9 cellular contexts compared by ENCODE assay signal in the genomic region with DNA sequence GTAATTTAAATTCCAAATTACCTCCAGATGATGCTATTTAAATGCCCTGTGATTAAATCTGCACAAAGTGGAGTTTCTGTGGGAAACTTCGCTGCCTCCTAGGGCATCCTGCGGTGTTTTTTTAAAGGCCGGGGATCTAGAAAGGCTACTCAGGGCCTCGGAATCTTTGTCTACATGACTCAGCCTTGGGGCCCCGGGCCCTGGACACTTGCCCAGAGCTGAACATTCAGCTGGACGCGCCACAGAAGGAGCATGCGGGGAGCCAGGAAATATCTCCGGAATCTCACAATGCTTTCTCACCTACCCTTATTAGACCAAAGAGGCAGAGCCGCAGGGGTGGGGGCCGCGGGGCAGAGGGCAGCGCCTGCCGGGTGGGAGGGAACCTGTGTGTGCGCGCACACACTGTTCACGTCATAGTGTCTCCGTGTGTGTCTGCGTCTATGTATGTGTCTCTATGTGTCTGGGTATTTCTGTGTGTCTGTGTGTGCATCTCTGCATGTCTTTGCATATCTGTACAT.
DNase-seq lines count a peak whose midpoint lies in the region; ATAC-seq and TF ChIP-seq lines count a peak whose summit lies in the region.
"Had no signal": no experiment of that assay in that cellular context is flagged by ENCODE, and none has a peak within 500 bp of the region (broad histone marks: within the 10 kb centered on the region; RNA-seq: fewer than 3 reads in every experiment).

No MANE protein-coding gene starts in this region.

- no peaks in the 10 kb centered on the region for H3K9me3 Mint-ChIP-seq in natural killer cell

- no peaks in the 10 kb centered on the region for H3K4me1 Mint-ChIP-seq in natural killer cell

- TF ChIP-seq CTCF in natural killer cell (IDR thresholded peaks at IDR 0.05) = no peak

- no peak for ATAC-seq in natural killer cell
- no peak for ATAC-seq in HG03097 (IDR thresholded peaks at IDR 0.05; ENCODE audit: low FRiP score, unreplicated experiment)
- ATAC-seq in HG03280 (IDR thresholded peaks at IDR 0.05; ENCODE audit: unreplicated experiment) = no peak
- ATAC-seq: GM12878 had no signal

- no peaks in the 10 kb centered on the region for H3K36me3 Mint-ChIP-seq in natural killer cell

- no peak overlapping the region for H3K4me3 Mint-ChIP-seq in natural killer cell

- DNase-seq in EH (ENCODE audit: low read depth) = peak; percentile 100
- DNase-seq in T1000 (lab: John Stamatoyannopoulos, UW) = peak; percentile 95
- DNase-seq in globus pallidus (ENCODE audit: low spot score) = peak; percentile 19
- peak; percentile 95 for DNase-seq in posterior vena cava (ENCODE audit: low spot score)
- no peak for DNase-seq in natural killer cell
- DNase-seq in mesenteric fat pad (ENCODE audit: low spot score) = no peak

- no peak overlapping the region for H3K27ac Mint-ChIP-seq in natural killer cell

- H3K27me3 Mint-ChIP-seq in natural killer cell (ENCODE audit: low read depth in 2 of 2) = no peaks in the 10 kb centered on the region

- intact Hi-C loops in posterior vena cava (cut with DNase I) = no loop called here
- intact Hi-C loops in natural killer cell (cut with micrococcal nuclease) = no loop called here

Comparison
In these comparisons a context has a peak if more than half of its experiments do, and no peak if none do; other contexts are left out.
1. DNase-seq: peak in EH (single experiment), T1000 (single experiment), globus pallidus (single experiment) and posterior vena cava (single experiment); none in natural killer cell (single experiment) and mesenteric fat pad (single experiment).